12 cellular contexts compared by ENCODE assay signal in the genomic region with DNA sequence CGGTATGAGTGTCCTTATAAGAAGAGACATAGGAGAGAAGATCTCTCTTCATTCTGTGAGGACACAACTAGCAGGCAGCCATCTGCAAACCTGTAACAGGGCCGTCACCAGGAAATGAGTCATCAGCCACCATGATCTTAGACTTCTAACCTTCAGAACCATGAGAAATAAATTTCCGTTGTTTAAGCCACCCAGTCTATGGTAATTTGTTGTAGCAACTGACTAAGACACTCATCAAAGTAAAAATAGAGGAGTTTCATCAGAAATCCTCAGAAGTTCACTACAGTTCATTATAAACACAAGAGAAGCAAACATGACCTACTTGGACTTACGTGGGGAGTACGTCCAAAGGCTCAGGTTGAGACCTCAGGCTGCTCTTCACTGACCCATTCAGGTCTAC.
DNase-seq lines count a peak whose midpoint lies in the region; ATAC-seq, FAIRE-seq and TF ChIP-seq lines count a peak whose summit lies in the region.
"Had no signal": no experiment of that assay in that cellular context is flagged by ENCODE, and none has a peak within 500 bp of the region (broad histone marks: within the 10 kb centered on the region; RNA-seq: fewer than 3 reads in every experiment).

No MANE protein-coding gene starts in this region.

- H2AFZ ChIP-seq in K562 (ENCODE audit: low read depth, low read length), result no peak overlapping the region

- no peak overlapping the region for H3K27ac ChIP-seq in K562 (ENCODE audit: extremely low read depth, low read depth, low read length)
- no peak overlapping the region for H3K27ac ChIP-seq in body of pancreas

- H3K4me1 ChIP-seq in K562 (replicated peaks in 1 of 2; ENCODE audit: control insufficient read depth in 2 of 2, insufficient read depth in 2 of 2, low read length in 2 of 2), result no peaks in the 10 kb centered on the region
- H3K4me1 ChIP-seq in body of pancreas, result no peaks in the 10 kb centered on the region

- no TSS peak for BruUV-seq in K562 (replicated peaks; lab: Mats Ljungman, UMichigan)

- DNase-seq in ELR (ENCODE audit: low read depth), result peak; percentile 97
- DNase-seq in HT1080 (ENCODE audit: low read depth), result peak; percentile 95
- no peak for DNase-seq in K562 (ENCODE audit: extremely low read depth in 1 of 4, low spot score in 3 of 4)
- peak; percentile 83 for DNase-seq in non-pigmented ciliary epithelial cell (ENCODE audit: low read depth)
- DNase-seq in body of pancreas, result no peak
- DNase-seq in stimulated activated CD8-positive, alpha-beta memory T cell treated with anti-CD3 and anti-CD28 coated beads, Interleukin-4, amount 100 ng/mL, for 48 hours, result no peak
- no peak for DNase-seq in omental fat pad (ENCODE audit: low spot score)
- DNase-seq: activated T-cell treated with anti-CD3 and anti-CD28 coated beads, Interleukin-2, amount 50 U/mL, for 4 hours; naive thymus-derived CD4-positive, alpha-beta T cell; NCI-H1694 treated with DMSO at 0.1 percent for 48 hours had no signal

- no peaks in the 10 kb centered on the region for H3K9me1 ChIP-seq in K562 (ENCODE audit: control insufficient read depth, insufficient read depth, low read length)

- H3K79me2 ChIP-seq in K562 (ENCODE audit: control insufficient read depth, insufficient read depth, low read length), result no peaks in the 10 kb centered on the region

- ATAC-seq in K562 (no peak), body of pancreas (no peak), omental fat pad (ENCODE audit: low FRiP score) (no peak), HG03460 (IDR thresholded peaks at IDR 0.05; ENCODE audit: unreplicated experiment) (no peak)
- ATAC-seq: naive thymus-derived CD4-positive, alpha-beta T cell had no signal

- WGBS in K562 (ENCODE audit: insufficient coverage, low coverage, missing lambda C conversion rate), result 1% methylated on average over 5 of the region's 5 CpGs
- 70 to 91% methylated on average over 5 of the region's 5 CpGs for WGBS in body of pancreas, 2 donors

- no peak for TF ChIP-seq EP300 in K562 (IDR thresholded peaks at IDR 0.05; ENCODE audit: low read length)

- no peak for TF ChIP-seq CTCF in K562 (IDR thresholded peaks at IDR 0.05 in 2 of 3, conservative IDR thresholded peaks at IDR 0.05 in 1 of 3; ENCODE audit: insufficient read depth in 2 of 3, low read depth in 1 of 3, low read length in 3 of 3)
- TF ChIP-seq CTCF in body of pancreas (IDR thresholded peaks at IDR 0.05), result no peak
- no peak for TF ChIP-seq CTCF in omental fat pad (IDR thresholded peaks at IDR 0.05)

- FAIRE-seq in K562 (lab: Jason Lieb, UNC), result no peak
- FAIRE-seq: G401.6 had no signal

- no peaks in the 10 kb centered on the region for H4K20me1 ChIP-seq in K562 (replicated peaks; ENCODE audit: control insufficient read depth, insufficient read depth, low read length)

- H3K36me3 ChIP-seq in K562 (ENCODE audit: control insufficient read depth, insufficient read depth, low read length), result no peaks in the 10 kb centered on the region
- H3K36me3 ChIP-seq in body of pancreas (replicated peaks in 1 of 2; ENCODE audit: insufficient read depth in 1 of 2, low read depth in 2 of 2), result no peaks in the 10 kb centered on the region

- POLR2A ChIA-PET in K562 (lab: Yijun Ruan, JAX), result no interaction called here

- intact Hi-C loops in K562 (cut with micrococcal nuclease) (no loop called here), body of pancreas (cut with DNase I) (no loop called here)

- H3K9me3 ChIP-seq in K562 (replicated peaks; ENCODE audit: control insufficient read depth, insufficient read depth, low read depth, low read length) (0 out of 2 replicates have a peak, but pooled peaks cover 2% of the 10 kb centered on the region), body of pancreas (no peaks in the 10 kb centered on the region)

- TF ChIP-seq POLR2A in K562 (conservative IDR thresholded peaks at IDR 0.05) (no peak), body of pancreas (IDR thresholded peaks at IDR 0.05) (no peak)

- CTCF ChIA-PET in K562 (lab: Yijun Ruan, JAX; ENCODE audit: low intra/inter-chr PET ratio), result no interaction called here

- H3K4me3 ChIP-seq in K562 (no peak overlapping the region), body of pancreas (no peak overlapping the region)

- H3K27me3 ChIP-seq in K562 (ENCODE audit: control insufficient read depth in 2 of 2, insufficient read depth in 2 of 2, low read length in 2 of 2), result no peaks in the 10 kb centered on the region
- H3K27me3 ChIP-seq in body of pancreas, result no peaks in the 10 kb centered on the region

- in situ Hi-C loops in K562 (cut with MboI), result no loop called here

- no peak overlapping the region for H3K9ac ChIP-seq in K562 (ENCODE audit: insufficient read depth in 1 of 2, low read depth in 2 of 2, low read length in 2 of 2)

- no peak overlapping the region for H3K4me2 ChIP-seq in K562 (ENCODE audit: insufficient read depth, low read length)

- no peak for TF ChIP-seq RAD21 in K562 (CRISPR knock-in tag; conservative IDR thresholded peaks at IDR 0.05 in 1 of 2, IDR thresholded peaks at IDR 0.05 in 1 of 2)

TF ChIP-seq in K562, 482 proteins besides CTCF, POLR2A, EP300 and RAD21:
- TF ChIP-seq JUND (IDR thresholded peaks at IDR 0.05; ENCODE audit: borderline replicate concordance, low read depth, low read length) (0 out of 2 replicates have a peak, but pooled peaks have one; percentile 12), JUND (tag; IDR thresholded peaks at IDR 0.05; ENCODE audit: borderline replicate concordance, low read depth, low read length) (no peak), ZC3H11A (IDR thresholded peaks at IDR 0.05; ENCODE audit: low read depth, low read length) (no peak), ZNF140 (CRISPR knock-in tag; IDR thresholded peaks at IDR 0.05) (no peak), ATF3 (IDR thresholded peaks at IDR 0.05) (peak; percentile 27; the same call in 1 of the 2 replicates), ATF3 (CRISPR knock-in tag; conservative IDR thresholded peaks at IDR 0.05) (no peak)

Comparison
In these comparisons a context has a peak if more than half of its experiments do, and no peak if none do; other contexts are left out.
1. DNase-seq: peak in ELR (single experiment), HT1080 (single experiment) and non-pigmented ciliary epithelial cell (single experiment); none in K562 (0 of 4), body of pancreas (0 of 4), stimulated activated CD8-positive, alpha-beta memory T cell treated with anti-CD3 and anti-CD28 coated beads, Interleukin-4, amount 100 ng/mL, for 48 hours (single experiment) and omental fat pad (single experiment).